In the genomic region with DNA sequence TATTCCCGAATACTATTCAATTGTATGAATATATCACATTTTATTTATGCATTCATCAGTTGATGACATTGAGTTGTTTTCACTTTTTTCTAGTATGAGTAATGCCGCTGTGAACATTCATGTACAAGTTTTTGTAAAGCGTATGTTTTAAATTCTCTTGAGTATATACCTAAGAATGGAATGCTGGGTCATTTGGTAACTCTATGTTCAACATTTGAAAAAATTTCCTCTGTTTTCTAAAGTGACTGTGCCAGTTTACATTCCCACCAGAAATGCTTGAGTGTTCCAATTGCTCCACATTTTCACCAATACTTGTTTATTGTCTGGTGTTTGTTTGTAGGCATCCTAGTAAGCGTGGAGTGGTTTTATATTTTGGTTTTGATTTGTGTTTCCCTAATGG, we compare ENCODE assay signal across 22 cellular contexts.
DNase-seq lines count a peak whose midpoint lies in the region; ATAC-seq, FAIRE-seq and TF ChIP-seq lines count a peak whose summit lies in the region.
"Had no signal": no experiment of that assay in that cellular context is flagged by ENCODE, and none has a peak within 500 bp of the region (broad histone marks: within the 10 kb centered on the region; RNA-seq: fewer than 3 reads in every experiment).

No MANE protein-coding gene starts in this region.

- H3K36me3 ChIP-seq in breast epithelium (no peaks in the 10 kb centered on the region), mammary epithelial cell (ENCODE audit: insufficient read depth, low read length) (no peaks in the 10 kb centered on the region), right lobe of liver (no peaks in the 10 kb centered on the region)
- H3K36me3 ChIP-seq: BLaER1 had no signal

- BruUV-seq in MCF 10A (replicated peaks; lab: Mats Ljungman, UMichigan), result no TSS peak
- BruUV-seq in mammary epithelial cell (replicated peaks; lab: Mats Ljungman, UMichigan), result no TSS peak

- peaks cover 29% of the 10 kb centered on the region for H3K4me1 Mint-ChIP-seq in MCF 10A (ENCODE audit: insufficient read depth, unreplicated experiment)
- H3K4me1 Mint-ChIP-seq in CD4-positive, alpha-beta T cell (ENCODE audit: low read depth), result no peaks in the 10 kb centered on the region
- H3K4me1 Mint-ChIP-seq: CD14-positive monocyte, GM23338 had no signal

- H3K9me3 Mint-ChIP-seq in MCF 10A (ENCODE audit: unreplicated experiment), result no peaks in the 10 kb centered on the region
- peaks cover 11% of the 10 kb centered on the region for H3K9me3 Mint-ChIP-seq in CD4-positive, alpha-beta T cell
- H3K9me3 Mint-ChIP-seq: GM23338 had no signal

- H3K27ac ChIP-seq in breast epithelium (no peak overlapping the region), mammary epithelial cell (ENCODE audit: insufficient read depth, low read depth, low read length) (peak overlapping the region; percentile 93), right lobe of liver (no peak overlapping the region)
- H3K27ac ChIP-seq in CD4-positive, alpha-beta T cell (ENCODE audit: low read depth, low read length), result no peak overlapping the region
- H3K27ac ChIP-seq: 22Rv1, A549, BLaER1, HL-60 had no signal

- CTCF ChIA-PET in MCF 10A (lab: Yijun Ruan, JAX) (interaction anchor here (0.7 to 1.1 kb wide), 2 partner anchors 10 to 484 kb away, joined by 3 read pairs; no protein-coding TSS in a partner anchor), mammary epithelial cell (lab: Charles Lee; ENCODE audit: low non-redundant PET) (no interaction called here)
- CTCF ChIA-PET in CD4-positive, alpha-beta T cell (lab: Charles Lee), result no interaction called here

- no peak for ATAC-seq in CD4-positive, alpha-beta T cell (ENCODE audit: poor library complexity)
- ATAC-seq in right lobe of liver, result no peak
- ATAC-seq: A549; CD8-positive, alpha-beta T cell; GM12878; GM23338 had no signal

- no peaks in the 10 kb centered on the region for H4K20me1 ChIP-seq in mammary epithelial cell (ENCODE audit: insufficient read depth, low read length)
- H4K20me1 ChIP-seq: BLaER1 had no signal

- H3K27me3 Mint-ChIP-seq in MCF 10A (ENCODE audit: insufficient read depth, unreplicated experiment), result no peaks in the 10 kb centered on the region
- no peaks in the 10 kb centered on the region for H3K27me3 Mint-ChIP-seq in CD4-positive, alpha-beta T cell

- peak overlapping the region; percentile 93 for H3K27ac Mint-ChIP-seq in MCF 10A (ENCODE audit: low read depth, unreplicated experiment)
- no peak overlapping the region for H3K27ac Mint-ChIP-seq in CD4-positive, alpha-beta T cell
- H3K27ac Mint-ChIP-seq: CD14-positive monocyte; CD8-positive, alpha-beta T cell; GM23338 had no signal

- TF ChIP-seq CTCF in MCF 10A (IDR thresholded peaks at IDR 0.05; ENCODE audit: unreplicated experiment), result no peak
- no peak for TF ChIP-seq CTCF in breast epithelium (IDR thresholded peaks at IDR 0.05)
- no peak for TF ChIP-seq CTCF in mammary epithelial cell (conservative IDR thresholded peaks at IDR 0.05 in 1 of 2, IDR thresholded peaks at IDR 0.05 in 1 of 2; ENCODE audit: extremely low read depth in 1 of 2, insufficient read depth in 1 of 2, low read depth in 1 of 2, low read length in 2 of 2)
- TF ChIP-seq CTCF in fibroblast of villous mesenchyme (IDR thresholded peaks at IDR 0.05; ENCODE audit: insufficient read depth, low read depth, low read length), result no peak
- no peak for TF ChIP-seq CTCF in CD4-positive, alpha-beta T cell (IDR thresholded peaks at IDR 0.05)
- no peak for TF ChIP-seq CTCF in right lobe of liver (IDR thresholded peaks at IDR 0.05)

- in situ Hi-C loops in mammary epithelial cell (cut with MboI; ENCODE audit: low sequenced_read_pairs in 2 of 2), result no loop called here

- POLR2A ChIA-PET in MCF 10A (lab: Yijun Ruan, JAX), result interaction anchor here (0.5 to 1.5 kb wide), 5 partner anchors 10 to 70 kb away, joined by 3 to 5 read pairs (median 3); no protein-coding TSS in a partner anchor
- POLR2A ChIA-PET in CD4-positive, alpha-beta T cell (lab: Charles Lee), result no interaction called here

- no peaks in the 10 kb centered on the region for H3K79me2 ChIP-seq in mammary epithelial cell (ENCODE audit: insufficient read depth, low read length)

- H3K4me3 Mint-ChIP-seq in MCF 10A (ENCODE audit: unreplicated experiment), result no peak overlapping the region
- H3K4me3 Mint-ChIP-seq in CD4-positive, alpha-beta T cell, result no peak overlapping the region
- H3K4me3 Mint-ChIP-seq: CD14-positive monocyte; CD8-positive, alpha-beta T cell; GM23338 had no signal

- FAIRE-seq in HTR-8/SVneo (lab: Jason Lieb, UNC), result no peak
- FAIRE-seq: A549, GM12878, GM19239, H54 had no signal

- no peak for TF ChIP-seq POLR2A in breast epithelium (IDR thresholded peaks at IDR 0.05)
- no peak for TF ChIP-seq POLR2A in right lobe of liver (IDR thresholded peaks at IDR 0.05)

- dilution Hi-C loops in mammary epithelial cell (cut with HindIII; ENCODE audit: low sequenced_read_pairs), result no loop called here

- H3K36me3 Mint-ChIP-seq in MCF 10A (ENCODE audit: insufficient read depth, unreplicated experiment), result no peaks in the 10 kb centered on the region
- H3K36me3 Mint-ChIP-seq in CD4-positive, alpha-beta T cell (ENCODE audit: low read depth), result no peaks in the 10 kb centered on the region
- H3K36me3 Mint-ChIP-seq: CD14-positive monocyte; CD8-positive, alpha-beta T cell had no signal

- DNase-seq in MCF 10A (ENCODE audit: unreplicated experiment), result no peak
- DNase-seq in breast epithelium (ENCODE audit: low spot score in 2 of 2), result no peak
- no peak for DNase-seq in mammary epithelial cell
- DNase-seq in fibroblast of villous mesenchyme (ENCODE audit: low read depth), result peak; percentile 33
- no peak for DNase-seq in HTR-8/SVneo (ENCODE audit: insufficient read length, low spot score)
- no peak for DNase-seq in CD4-positive, alpha-beta T cell
- DNase-seq in NCI-H2171 (lab: John Stamatoyannopoulos, UW), result no peak
- DNase-seq in right lobe of liver, result no peak
- DNase-seq: Calu3; CD8-positive, alpha-beta T cell; DND-41; EL; IMR-90 had no signal

- intact Hi-C loops in MCF 10A (cut with micrococcal nuclease), result no loop called here
- intact Hi-C loops in breast epithelium (cut with DNase I; ENCODE audit: low total_unique reads), result no loop called here
- intact Hi-C loops in mammary epithelial cell (cut with micrococcal nuclease), result no loop called here
- intact Hi-C loops in CD4-positive, alpha-beta T cell (cut with DNase I, micrococcal nuclease), result no loop called here
- intact Hi-C loops in right lobe of liver (cut with DNase I), result no loop called here

- H3K9ac ChIP-seq in mammary epithelial cell (ENCODE audit: insufficient read depth, low read length), result no peak overlapping the region
- H3K9ac ChIP-seq: BLaER1 had no signal

- H3K27me3 ChIP-seq in breast epithelium (no peaks in the 10 kb centered on the region), mammary epithelial cell (ENCODE audit: insufficient read depth, low read length) (no peaks in the 10 kb centered on the region), right lobe of liver (no peaks in the 10 kb centered on the region)
- H3K27me3 ChIP-seq in CD4-positive, alpha-beta T cell (ENCODE audit: control insufficient read depth, insufficient read depth, low read length), result no peaks in the 10 kb centered on the region
- H3K27me3 ChIP-seq: BLaER1 had no signal

- H3K4me3 ChIP-seq in breast epithelium, result no peak overlapping the region
- H3K4me3 ChIP-seq in mammary epithelial cell (replicated peaks in 1 of 3; ENCODE audit: insufficient read depth in 1 of 3, low read depth in 2 of 3, low read length in 3 of 3), result no peak overlapping the region
- no peak overlapping the region for H3K4me3 ChIP-seq in fibroblast of villous mesenchyme (ENCODE audit: low read depth, low read length)
- H3K4me3 ChIP-seq in right lobe of liver, result no peak overlapping the region
- H3K4me3 ChIP-seq: A549, BLaER1, GM12878, GM23338 had no signal

- H3K4me1 ChIP-seq in breast epithelium (no peaks in the 10 kb centered on the region), mammary epithelial cell (ENCODE audit: insufficient read depth, low read length) (peaks cover 33% of the 10 kb centered on the region), right lobe of liver (no peaks in the 10 kb centered on the region)
- H3K4me1 ChIP-seq: A549, BLaER1 had no signal

- no peak overlapping the region for H2AFZ ChIP-seq in mammary epithelial cell (ENCODE audit: low read depth, low read length)
- H2AFZ ChIP-seq: GM23338 had no signal

- WGBS in mammary epithelial cell (ENCODE audit: low coverage, missing lambda C conversion rate), result 94% methylated on average over 4 of the region's 4 CpGs
- 58% methylated on average over 4 of the region's 4 CpGs for WGBS in right lobe of liver (ENCODE audit: insufficient coverage, low coverage, low lambda C conversion rate, missing lambda C conversion rate)

- H3K9me3 ChIP-seq in breast epithelium (no peaks in the 10 kb centered on the region), mammary epithelial cell (replicated peaks; ENCODE audit: insufficient read depth, low read length) (no peaks in the 10 kb centered on the region), right lobe of liver (no peaks in the 10 kb centered on the region)
- no peaks in the 10 kb centered on the region for H3K9me3 ChIP-seq in CD4-positive, alpha-beta T cell (ENCODE audit: control insufficient read depth, low read length)
- H3K9me3 ChIP-seq: A549, BLaER1 had no signal

- no peak overlapping the region for H3K4me2 ChIP-seq in mammary epithelial cell (ENCODE audit: insufficient read depth, low read depth, low read length)
- H3K4me2 ChIP-seq: A549, BLaER1, GM23338 had no signal
